ENCODE assay signal across 23 cellular contexts in the genomic region with DNA sequence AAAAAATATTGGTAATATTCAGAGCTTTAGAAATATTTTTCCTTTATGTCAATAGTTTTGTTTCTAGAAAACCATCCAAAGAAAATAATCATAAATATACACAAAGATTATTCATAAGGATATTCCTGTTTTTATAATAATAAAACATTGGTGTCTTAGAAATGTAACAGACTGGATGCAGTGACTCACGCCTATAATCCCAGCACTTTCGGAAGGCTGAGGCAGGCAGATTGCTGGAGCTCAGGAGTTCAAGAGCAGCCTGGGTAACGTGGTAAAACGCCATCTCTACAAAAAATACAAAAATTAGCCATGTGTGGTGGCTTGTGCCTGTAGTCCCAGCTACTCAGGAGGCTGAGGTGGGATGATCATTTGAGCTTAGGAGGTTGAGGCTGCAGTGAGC.
DNase-seq lines count a peak whose midpoint lies in the region; ATAC-seq and TF ChIP-seq lines count a peak whose summit lies in the region.
"Had no signal": no experiment of that assay in that cellular context is flagged by ENCODE, and none has a peak within 500 bp of the region (broad histone marks: within the 10 kb centered on the region; RNA-seq: fewer than 3 reads in every experiment).

No MANE protein-coding gene starts in this region.

- no peak overlapping the region for H3K23ac ChIP-seq in mesenchymal stem cell (ENCODE audit: low read length in 2 of 2)

- no peak overlapping the region for H2AK5ac ChIP-seq in mesenchymal stem cell (ENCODE audit: low read length, severe bottlenecking)

- H3K27me3 ChIP-seq in mesenchymal stem cell (ENCODE audit: control insufficient read depth in 1 of 2, insufficient read depth in 1 of 2, low read length in 2 of 2): no peaks in the 10 kb centered on the region
- H3K27me3 ChIP-seq: upper lobe of left lung had no signal

- H3K18ac ChIP-seq in mesenchymal stem cell (ENCODE audit: low read depth in 1 of 2, low read length in 2 of 2): no peak overlapping the region

- H3K4me3 ChIP-seq in choroid plexus epithelial cell (ENCODE audit: low read depth, low read length) (no peak overlapping the region), mesenchymal stem cell (ENCODE audit: insufficient read depth in 1 of 2, low read depth in 1 of 2, low read length in 2 of 2) (no peak overlapping the region)
- H3K4me3 ChIP-seq: upper lobe of left lung had no signal

- no peak overlapping the region for H2BK12ac ChIP-seq in mesenchymal stem cell (ENCODE audit: low read length in 2 of 2)

- no peaks in the 10 kb centered on the region for H3K4me1 ChIP-seq in mesenchymal stem cell (ENCODE audit: control insufficient read depth, insufficient read depth, low read depth, low read length)

- H2BK5ac ChIP-seq in mesenchymal stem cell (ENCODE audit: low read depth, low read length, poor library complexity, severe bottlenecking): no peak overlapping the region

- DNase-seq in LHCN-M2 (ENCODE audit: low read depth) (peak; percentile 65), choroid plexus epithelial cell (ENCODE audit: low read depth) (peak; percentile 53), mesenchymal stem cell (peak; percentile 23)
- DNase-seq in stimulated activated naive CD4-positive, alpha-beta T cell treated with Interleukin-2 at 50 U/mL for 16 hours (lab: John Stamatoyannopoulos, UW): no peak
- DNase-seq in effector CD4-positive, alpha-beta T cell: no peak
- DNase-seq: activated CD4-positive, alpha-beta T cell treated with anti-CD3 and anti-CD28 coated beads, Interleukin-2, amount 10 ng/mL, durations not matched to agents 24 days and 14 days; activated naive CD4-positive, alpha-beta T cell; activated T-cell treated with anti-CD3 and anti-CD28 coated beads, Interleukin-2, amount 50 U/mL, for 48 hours; amniotic stem cell; glutamatergic neuron; islet precursor cell; left ventricle myocardium superior; naive thymus-derived CD8-positive, alpha-beta T cell; NCI-H1105; NCI-H1930; NCI-H526 treated with DMSO at 0.1 percent for 48 hours; nucleus accumbens; SHP77 treated with DMSO at 0.1 percent for 48 hours; upper lobe of left lung had no signal

- no peak overlapping the region for H4K8ac ChIP-seq in mesenchymal stem cell (ENCODE audit: low read length)

- 90% methylated on average over 4 of the region's 4 CpGs for WGBS in mesenchymal stem cell

- H3K9ac ChIP-seq in mesenchymal stem cell (ENCODE audit: low read length): no peak overlapping the region

- no peak overlapping the region for H3K4ac ChIP-seq in mesenchymal stem cell (ENCODE audit: low read depth in 1 of 2, low read length in 2 of 2)

- no peak overlapping the region for H3K14ac ChIP-seq in mesenchymal stem cell (ENCODE audit: low read length in 2 of 2)

- peaks cover 10% of the 10 kb centered on the region for H3K79me1 ChIP-seq in mesenchymal stem cell (replicated peaks; ENCODE audit: low read length, poor library complexity, severe bottlenecking)

- no peak for TF ChIP-seq CTCF in choroid plexus epithelial cell (conservative IDR thresholded peaks at IDR 0.05; ENCODE audit: low read depth, low read length)

- no peak overlapping the region for H2AFZ ChIP-seq in mesenchymal stem cell (ENCODE audit: low read depth, low read length)

- H2BK120ac ChIP-seq in mesenchymal stem cell (ENCODE audit: low read depth, low read length): no peak overlapping the region

- no peak overlapping the region for H3K27ac ChIP-seq in mesenchymal stem cell (ENCODE audit: low read length, poor library complexity, severe bottlenecking)
- H3K27ac ChIP-seq: C4-2B, upper lobe of left lung had no signal

- H3K9me3 ChIP-seq in mesenchymal stem cell (ENCODE audit: control insufficient read depth, low read length): no peaks in the 10 kb centered on the region
- H3K9me3 ChIP-seq: upper lobe of left lung had no signal

- no peak overlapping the region for H2BK15ac ChIP-seq in mesenchymal stem cell (ENCODE audit: low read depth, poor library complexity, severe bottlenecking)

- no peak overlapping the region for H3K4me2 ChIP-seq in mesenchymal stem cell (ENCODE audit: low read length, poor library complexity, severe bottlenecking)

- no peaks in the 10 kb centered on the region for H3K36me3 ChIP-seq in mesenchymal stem cell (ENCODE audit: control insufficient read depth in 1 of 2, insufficient read depth in 2 of 2, low read depth in 1 of 2, low read length in 2 of 2)
- H3K36me3 ChIP-seq: upper lobe of left lung had no signal

- no peak overlapping the region for H4K91ac ChIP-seq in mesenchymal stem cell (ENCODE audit: low read length)

- ATAC-seq in GM21576 (IDR thresholded peaks at IDR 0.05; ENCODE audit: unreplicated experiment) (no peak), GM19467 (IDR thresholded peaks at IDR 0.05; ENCODE audit: unreplicated experiment) (no peak)
- ATAC-seq: naive thymus-derived CD8-positive, alpha-beta T cell; Panc1 had no signal

Comparison
In these comparisons a context has a peak if more than half of its experiments do, and no peak if none do; other contexts are left out.
1. DNase-seq: peak in LHCN-M2 (single experiment), choroid plexus epithelial cell (single experiment) and mesenchymal stem cell (single experiment); none in stimulated activated naive CD4-positive, alpha-beta T cell treated with Interleukin-2 at 50 U/mL for 16 hours (single experiment) and effector CD4-positive, alpha-beta T cell (single experiment).